8 cellular contexts compared by ENCODE assay signal in the genomic region with DNA sequence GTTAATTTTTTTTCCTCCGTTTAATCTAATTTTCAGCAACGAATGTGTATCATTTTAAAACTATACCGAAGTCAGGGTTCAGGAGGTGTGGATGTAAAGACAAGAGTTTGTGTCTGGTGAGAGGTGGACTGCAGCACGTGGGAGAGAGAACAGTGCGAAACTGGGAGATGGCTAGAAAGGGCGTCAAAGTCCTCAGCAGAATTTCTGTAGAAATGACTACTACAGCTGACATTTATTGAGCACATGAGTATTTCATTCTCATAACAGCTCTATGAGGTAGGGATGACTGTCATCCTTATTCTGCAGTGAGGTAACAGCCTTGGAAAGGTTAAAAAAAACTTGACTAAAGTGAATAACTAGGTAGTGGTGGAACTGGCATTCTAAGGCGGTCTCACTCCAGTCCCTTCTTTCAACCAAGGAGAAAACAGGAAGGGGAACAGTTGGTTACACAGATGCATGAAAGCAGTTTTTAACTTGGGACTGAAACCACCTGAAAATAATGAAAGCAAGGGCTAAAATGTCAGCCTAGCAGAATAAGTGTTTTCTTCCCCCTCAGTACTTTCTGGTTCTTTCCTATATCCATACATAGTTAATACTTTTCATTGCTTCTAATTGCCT. TPM values are rescaled to one million over a fixed set of nuclear protein-coding genes. Genes with fewer than 3 reads are reported as not detected.
DNase-seq lines count a peak whose midpoint lies in the region; ATAC-seq and TF ChIP-seq lines count a peak whose summit lies in the region.

No MANE protein-coding gene starts in this region.

- DNase-seq in HAP-1 (ENCODE audit: low spot score in 2 of 2): no peak
- no peak for DNase-seq in RWPE2 (ENCODE audit: low spot score)
- DNase-seq in central memory CD8-positive, alpha-beta T cell (ENCODE audit: low spot score in 2 of 2): no peak
- peak in 8 of 9 donors; percentile 8 to 38 (median 22) for DNase-seq in naive thymus-derived CD4-positive, alpha-beta T cell
- no peak for DNase-seq in tibial nerve (ENCODE audit: low spot score in 2 of 2)
- no peak for DNase-seq in posterior vena cava (ENCODE audit: low spot score)

- CTCF ChIA-PET in naive thymus-derived CD4-positive, alpha-beta T cell (lab: Charles Lee): interaction anchor here (0.6 kb wide), 1 partner anchor 174 kb away, joined by 3 read pairs; no protein-coding TSS in a partner anchor

- H3K9me3 Mint-ChIP-seq in central memory CD8-positive, alpha-beta T cell: no peaks in the 10 kb centered on the region
- peaks cover 0 to 1% (median 0%) of the 10 kb centered on the region in 11 donors for H3K9me3 Mint-ChIP-seq in naive thymus-derived CD4-positive, alpha-beta T cell

- WGBS in tibial nerve, 2 donors: 13 to 18% methylated on average over 7 of the region's 7 CpGs

- peak overlapping the region; percentile 84 for H3K4me3 Mint-ChIP-seq in central memory CD8-positive, alpha-beta T cell
- H3K4me3 Mint-ChIP-seq in naive thymus-derived CD4-positive, alpha-beta T cell: peak overlapping the region; percentile 75 to 97 (median 88)

- H3K36me3 ChIP-seq in ES-I3 (ENCODE audit: insufficient read depth, low read length) (no peaks in the 10 kb centered on the region), HAP-1 (replicated peaks) (no peaks in the 10 kb centered on the region), RWPE2 (ENCODE audit: low read depth) (no peaks in the 10 kb centered on the region), tibial nerve (no peaks in the 10 kb centered on the region)
- H3K36me3 ChIP-seq in naive thymus-derived CD4-positive, alpha-beta T cell (ENCODE audit: control insufficient read depth in 2 of 3, insufficient read depth in 3 of 3, low read length in 3 of 3): peaks cover 0 to 3% (median 0%) of the 10 kb centered on the region in 3 experiments

- TF ChIP-seq EP300 in tibial nerve (IDR thresholded peaks at IDR 0.05): no peak

- peak overlapping the region; percentile 85 for H3K27ac Mint-ChIP-seq in central memory CD8-positive, alpha-beta T cell (ENCODE audit: low read depth)
- H3K27ac Mint-ChIP-seq in naive thymus-derived CD4-positive, alpha-beta T cell: peak overlapping the region; percentile 71 to 94 (median 84)

- H3K4me3 ChIP-seq in HAP-1 (peak overlapping the region; percentile 53), RWPE2 (ENCODE audit: severe bottlenecking) (peak overlapping the region; percentile 98), tibial nerve (peak overlapping the region; percentile 40 to 89 (median 68))
- H3K4me3 ChIP-seq in naive thymus-derived CD4-positive, alpha-beta T cell (ENCODE audit: low read length): peak overlapping the region; percentile 46

- in situ Hi-C loops in HAP-1 (cut with MboI; ENCODE audit: low sequenced_read_pairs): no loop called here

- TF ChIP-seq CTCF in RWPE2 (IDR thresholded peaks at IDR 0.05; ENCODE audit: poor library complexity, severe bottlenecking): no peak
- TF ChIP-seq CTCF in tibial nerve (IDR thresholded peaks at IDR 0.05): no peak

- POLR2A ChIA-PET in naive thymus-derived CD4-positive, alpha-beta T cell (lab: Charles Lee): interaction anchor here (0.7 to 2.2 kb wide), 11 partner anchors 8 to 948 kb away, joined by 3 to 7 read pairs (median 4); a partner anchor contains a TSS

- H3K4me1 ChIP-seq in ES-I3 (ENCODE audit: insufficient read depth, low read length) (peaks cover 6% of the 10 kb centered on the region), HAP-1 (peaks cover 7% of the 10 kb centered on the region), RWPE2 (ENCODE audit: insufficient read depth, poor library complexity, severe bottlenecking) (peaks cover 5% of the 10 kb centered on the region), tibial nerve (peaks cover 0 to 18% (median 7%) of the 10 kb centered on the region in 4 donors)
- H3K4me1 ChIP-seq in naive thymus-derived CD4-positive, alpha-beta T cell (ENCODE audit: control insufficient read depth in 2 of 2, insufficient read depth in 2 of 2, low read length in 2 of 2): peaks cover 8 to 14% of the 10 kb centered on the region in 2 donors

- peaks cover 2% of the 10 kb centered on the region for H3K36me3 Mint-ChIP-seq in central memory CD8-positive, alpha-beta T cell (ENCODE audit: insufficient read depth)
- H3K36me3 Mint-ChIP-seq in naive thymus-derived CD4-positive, alpha-beta T cell: no peaks in the 10 kb centered on the region

- H3K9ac ChIP-seq in ES-I3 (ENCODE audit: low read depth, low read length): peak overlapping the region; percentile 73; the same call in 1 of the 2 replicates

- peak overlapping the region; percentile 77 for H3K27ac ChIP-seq in RWPE2 (ENCODE audit: poor library complexity, severe bottlenecking)
- peak overlapping the region; percentile 80 for H3K27ac ChIP-seq in naive thymus-derived CD4-positive, alpha-beta T cell (ENCODE audit: low read depth, low read length)
- H3K27ac ChIP-seq in tibial nerve: peak overlapping the region; percentile 89 to 93 (median 90)

- peaks cover 15% of the 10 kb centered on the region for H3K4me1 Mint-ChIP-seq in central memory CD8-positive, alpha-beta T cell
- H3K4me1 Mint-ChIP-seq in naive thymus-derived CD4-positive, alpha-beta T cell: peaks cover 12 to 28% (median 23%) of the 10 kb centered on the region in 7 donors

- H3K27me3 ChIP-seq in HAP-1 (ENCODE audit: low read depth): no peaks in the 10 kb centered on the region
- no peaks in the 10 kb centered on the region for H3K27me3 ChIP-seq in RWPE2 (ENCODE audit: insufficient read depth, poor library complexity, severe bottlenecking)
- H3K27me3 ChIP-seq in naive thymus-derived CD4-positive, alpha-beta T cell (ENCODE audit: control insufficient read depth in 2 of 2, insufficient read depth in 2 of 2, low read length in 2 of 2): no peaks in the 10 kb centered on the region
- H3K27me3 ChIP-seq in tibial nerve: no peaks in the 10 kb centered on the region

- TF ChIP-seq POLR2A in tibial nerve (IDR thresholded peaks at IDR 0.05): no peak

- H3K9me3 ChIP-seq in ES-I3 (ENCODE audit: control insufficient read depth, insufficient read depth, low read length) (no peaks in the 10 kb centered on the region), HAP-1 (no peaks in the 10 kb centered on the region), RWPE2 (ENCODE audit: severe bottlenecking) (no peaks in the 10 kb centered on the region), tibial nerve (no peaks in the 10 kb centered on the region)
- no peaks in the 10 kb centered on the region for H3K9me3 ChIP-seq in naive thymus-derived CD4-positive, alpha-beta T cell (ENCODE audit: control insufficient read depth in 2 of 3, low read length in 3 of 3)

- intact Hi-C loops in naive thymus-derived CD4-positive, alpha-beta T cell (cut with micrococcal nuclease): loop anchor here (1.0 to 10.0 kb wide), 9 partner anchors 21 to 1508 kb away; a partner anchor contains a TSS
- intact Hi-C loops in posterior vena cava (cut with DNase I): no loop called here

- ATAC-seq in RWPE2 (ENCODE audit: low read depth) (no peak; the same call in 2 of the 3 replicates), HG02678 (IDR thresholded peaks at IDR 0.05; ENCODE audit: unreplicated experiment) (no peak)
- no peak for ATAC-seq in central memory CD8-positive, alpha-beta T cell (replicated peaks; ENCODE audit: extremely low read depth, poor library complexity, severe bottlenecking)
- no peak for ATAC-seq in naive thymus-derived CD4-positive, alpha-beta T cell

- H3K27me3 Mint-ChIP-seq in central memory CD8-positive, alpha-beta T cell: no peaks in the 10 kb centered on the region
- H3K27me3 Mint-ChIP-seq in naive thymus-derived CD4-positive, alpha-beta T cell: no peaks in the 10 kb centered on the region

RNA-seq across cellular contexts. Expression of a gene that starts 0.6 kb away (rescaled TPM):
- total RNA-seq in naive thymus-derived CD4-positive, alpha-beta T cell: 10 to 100 TPM in 1 of 5 experiments, 1 to 10 TPM in 4; 6.4 to 12.8 (median 7.3) TPM
- 1 to 10 TPM; 6.8 TPM for polyA plus RNA-seq in naive thymus-derived CD4-positive, alpha-beta T cell
- 10 to 100 TPM; 14.9 to 34.8 (median 25.5) TPM for total RNA-seq in tibial nerve
- total RNA-seq in posterior vena cava: 10 to 100 TPM; 20.5 to 30.9 TPM

Comparison
In these comparisons a context has a peak if more than half of its experiments do, and no peak if none do; other contexts are left out.
1. DNase-seq: peak in naive thymus-derived CD4-positive, alpha-beta T cell (8 of 9); none in HAP-1 (0 of 2), RWPE2 (single experiment), central memory CD8-positive, alpha-beta T cell (0 of 2), tibial nerve (0 of 2) and posterior vena cava (single experiment).
2. H3K4me3 ChIP-seq: peak in every context shown above with its lines; median percentile 98 in RWPE2; 68 in tibial nerve; 53 in HAP-1; 46 in naive thymus-derived CD4-positive, alpha-beta T cell.
3. intact Hi-C loops: an anchor here in naive thymus-derived CD4-positive, alpha-beta T cell (1.0 to 10.0 kb wide); none called in posterior vena cava.
4. Peak in every context shown above with its lines, with median percentiles within 50 percentile points of each other: H3K27ac ChIP-seq.